ENCODE assay signal across 10 cellular contexts in the genomic region with DNA sequence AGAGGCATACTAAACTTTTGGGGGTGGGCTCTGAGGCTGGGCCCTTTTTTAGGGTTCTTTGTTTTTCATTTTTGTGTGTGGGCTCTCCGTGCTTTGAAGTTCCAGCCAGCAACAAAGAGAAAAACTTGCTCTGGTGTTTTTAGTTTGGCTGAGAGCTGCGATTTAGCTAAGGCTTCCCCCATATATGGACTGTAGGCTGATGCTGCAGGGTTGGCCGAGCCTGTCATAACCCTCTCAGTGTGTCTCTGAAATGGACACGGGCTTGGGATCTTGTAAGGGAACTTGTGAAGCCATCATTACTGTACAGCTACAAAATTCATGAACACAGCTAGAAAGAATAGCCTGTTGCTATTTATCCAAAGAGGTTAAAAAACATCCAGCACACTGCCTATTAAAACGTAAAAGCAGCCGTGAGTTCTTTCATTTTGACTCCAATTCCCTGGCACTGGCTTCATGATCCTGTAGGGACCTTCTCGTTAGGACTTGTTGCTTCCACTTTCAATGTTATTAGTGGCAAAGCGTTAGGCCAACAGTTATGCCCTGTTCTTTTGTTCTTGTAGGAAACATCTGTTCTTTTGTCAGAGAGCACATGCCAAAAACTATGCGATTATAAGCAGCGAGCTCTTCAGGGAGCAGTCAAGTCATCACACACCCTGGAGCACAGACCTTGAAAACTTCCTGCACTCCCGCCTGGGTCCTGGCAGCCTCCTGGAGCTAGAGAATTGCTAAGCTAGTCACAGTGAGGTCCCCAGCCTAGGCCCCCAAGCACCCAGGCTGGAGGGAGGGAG.
DNase-seq lines count a peak whose midpoint lies in the region; ATAC-seq and TF ChIP-seq lines count a peak whose summit lies in the region.
"Had no signal": no experiment of that assay in that cellular context is flagged by ENCODE, and none has a peak within 500 bp of the region (broad histone marks: within the 10 kb centered on the region; RNA-seq: fewer than 3 reads in every experiment).

No MANE protein-coding gene starts in this region.

- no peaks in the 10 kb centered on the region for H4K20me1 ChIP-seq in GM23338 (replicated peaks; ENCODE audit: insufficient read depth)

- H3K36me3 Mint-ChIP-seq in GM23338 (ENCODE audit: low read depth) (no peaks in the 10 kb centered on the region), glutamatergic neuron (ENCODE audit: unreplicated experiment) (no peaks in the 10 kb centered on the region)
- H3K36me3 Mint-ChIP-seq in activated CD8-positive, alpha-beta T cell treated with anti-CD3 and anti-CD28 coated beads for 36 hours (ENCODE audit: low read depth) = no peaks in the 10 kb centered on the region
- H3K36me3 Mint-ChIP-seq: memory B cell had no signal

- H3K27ac ChIP-seq in GM23338 (ENCODE audit: low read depth) = no peak overlapping the region
- peak overlapping the region; percentile 16 to 80 (median 74) for H3K27ac ChIP-seq in gastroesophageal sphincter
- peak overlapping the region; percentile 74 to 80 (median 76) for H3K27ac ChIP-seq in sigmoid colon

- H3K9me3 Mint-ChIP-seq in GM23338 (no peaks in the 10 kb centered on the region), glutamatergic neuron (ENCODE audit: unreplicated experiment) (no peaks in the 10 kb centered on the region)
- no peaks in the 10 kb centered on the region for H3K9me3 Mint-ChIP-seq in activated CD8-positive, alpha-beta T cell treated with anti-CD3 and anti-CD28 coated beads for 36 hours
- H3K9me3 Mint-ChIP-seq: memory B cell had no signal

- no peak for TF ChIP-seq CTCF in GM23338 (conservative IDR thresholded peaks at IDR 0.05; ENCODE audit: low read depth in 2 of 2)
- TF ChIP-seq CTCF in activated CD8-positive, alpha-beta T cell treated with anti-CD3 and anti-CD28 coated beads for 36 hours (IDR thresholded peaks at IDR 0.05) = no peak
- TF ChIP-seq CTCF in gastroesophageal sphincter (IDR thresholded peaks at IDR 0.05) = no peak
- TF ChIP-seq CTCF in sigmoid colon (IDR thresholded peaks at IDR 0.05) = no peak
- no peak for TF ChIP-seq CTCF in glutamatergic neuron (IDR thresholded peaks at IDR 0.05; ENCODE audit: partially characterized antibody, unreplicated experiment)

- POLR2A ChIA-PET in activated CD8-positive, alpha-beta T cell treated with anti-CD3 and anti-CD28 coated beads for 36 hours (lab: Charles Lee) = no interaction called here

- H3K79me2 ChIP-seq in GM23338 (replicated peaks; ENCODE audit: insufficient read depth) = no peaks in the 10 kb centered on the region

- TF ChIP-seq EP300 in gastroesophageal sphincter (IDR thresholded peaks at IDR 0.05) (no peak), sigmoid colon (IDR thresholded peaks at IDR 0.05) (no peak)

- no peak overlapping the region for H3K4me3 ChIP-seq in GM23338
- H3K4me3 ChIP-seq in gastroesophageal sphincter = peak overlapping the region; percentile 33 to 45
- peak overlapping the region; percentile 15 to 42 (median 38) for H3K4me3 ChIP-seq in sigmoid colon

- H3K36me3 ChIP-seq in GM23338 (ENCODE audit: insufficient read depth) (no peaks in the 10 kb centered on the region), gastroesophageal sphincter (no peaks in the 10 kb centered on the region), sigmoid colon (no peaks in the 10 kb centered on the region)

- no peak overlapping the region for H3K4me3 Mint-ChIP-seq in GM23338
- H3K4me3 Mint-ChIP-seq in activated CD8-positive, alpha-beta T cell treated with anti-CD3 and anti-CD28 coated beads for 36 hours = peak overlapping the region; percentile 57
- H3K4me3 Mint-ChIP-seq in glutamatergic neuron (ENCODE audit: unreplicated experiment) = no peak overlapping the region
- H3K4me3 Mint-ChIP-seq: memory B cell had no signal

- no peaks in the 10 kb centered on the region for H3K27me3 Mint-ChIP-seq in GM23338 (ENCODE audit: insufficient read depth, low read depth, poor library complexity)
- H3K27me3 Mint-ChIP-seq in activated CD8-positive, alpha-beta T cell treated with anti-CD3 and anti-CD28 coated beads for 36 hours = peaks cover 1% of the 10 kb centered on the region
- no peaks in the 10 kb centered on the region for H3K27me3 Mint-ChIP-seq in glutamatergic neuron (ENCODE audit: unreplicated experiment)
- H3K27me3 Mint-ChIP-seq: memory B cell had no signal

- peaks cover 6% of the 10 kb centered on the region; the same call in 1 of the 2 replicates for H3K9me2 ChIP-seq in GM23338 (ENCODE audit: insufficient read depth)

- CTCF ChIA-PET in activated CD8-positive, alpha-beta T cell treated with anti-CD3 and anti-CD28 coated beads for 36 hours (lab: Charles Lee) = no interaction called here

- H3K4me1 ChIP-seq in GM23338 (ENCODE audit: insufficient read depth) = no peaks in the 10 kb centered on the region
- H3K4me1 ChIP-seq in gastroesophageal sphincter = peaks cover 0 to 42% (median 3%) of the 10 kb centered on the region in 3 donors
- peaks cover 0 to 36% (median 30%) of the 10 kb centered on the region in 4 donors for H3K4me1 ChIP-seq in sigmoid colon

- DNase-seq in GM23338 (ENCODE audit: low spot score) = no peak
- no peak for DNase-seq in activated CD8-positive, alpha-beta T cell treated with anti-CD3 and anti-CD28 coated beads for 36 hours
- DNase-seq in sigmoid colon = peak; percentile 77
- DNase-seq in D341Med (ENCODE audit: low spot score) = no peak
- no peak for DNase-seq in glutamatergic neuron
- DNase-seq in stimulated activated CD4-positive, alpha-beta T cell treated with anti-CD3 and anti-CD28 coated beads, Interleukin-4, amount 100 ng/mL, for 1 hour = no peak
- DNase-seq: amygdala had no signal

- H3F3A ChIP-seq in GM23338 (replicated peaks; ENCODE audit: low read depth) = no peaks in the 10 kb centered on the region

- no peak overlapping the region for H3K4me2 ChIP-seq in GM23338

- intact Hi-C loops in activated CD8-positive, alpha-beta T cell treated with anti-CD3 and anti-CD28 coated beads for 36 hours (cut with micrococcal nuclease) = no loop called here
- intact Hi-C loops in sigmoid colon (cut with DNase I) = loop anchor here (10.0 kb wide), 1 partner anchor 183 kb away; no protein-coding TSS in a partner anchor

- H3K27ac Mint-ChIP-seq in GM23338 (no peak overlapping the region), glutamatergic neuron (ENCODE audit: unreplicated experiment) (no peak overlapping the region)
- peak overlapping the region; percentile 57 for H3K27ac Mint-ChIP-seq in activated CD8-positive, alpha-beta T cell treated with anti-CD3 and anti-CD28 coated beads for 36 hours
- H3K27ac Mint-ChIP-seq: memory B cell had no signal

- H3K9me3 ChIP-seq in gastroesophageal sphincter (no peaks in the 10 kb centered on the region), sigmoid colon (no peaks in the 10 kb centered on the region)

- WGBS in gastroesophageal sphincter (ENCODE audit: low coverage in 1 of 2), 2 donors = 0 to 4% methylated on average over 7 to 8 of the region's 11 CpGs
- WGBS in sigmoid colon, 2 donors = 45 to 78% methylated on average over 11 of the region's 11 CpGs

- ATAC-seq in GM23338 (0 out of 3 replicates have a peak, but pooled peaks have one; percentile 25), gastroesophageal sphincter (peak; percentile 83), GM21737 (IDR thresholded peaks at IDR 0.05; ENCODE audit: unreplicated experiment) (no peak)
- ATAC-seq in activated CD8-positive, alpha-beta T cell treated with anti-CD3 and anti-CD28 coated beads for 36 hours = peak; percentile 48

- peak overlapping the region; percentile 91 for H2AFZ ChIP-seq in GM23338

- peaks cover 4% of the 10 kb centered on the region; the same call in 1 of the 3 replicates for H3K4me1 Mint-ChIP-seq in GM23338
- H3K4me1 Mint-ChIP-seq in activated CD8-positive, alpha-beta T cell treated with anti-CD3 and anti-CD28 coated beads for 36 hours (ENCODE audit: low read depth) = peaks cover 37% of the 10 kb centered on the region
- peaks cover 3% of the 10 kb centered on the region for H3K4me1 Mint-ChIP-seq in glutamatergic neuron (ENCODE audit: low read depth, unreplicated experiment)

- H3K27me3 ChIP-seq in GM23338 (ENCODE audit: insufficient read depth) = no peaks in the 10 kb centered on the region
- H3K27me3 ChIP-seq in gastroesophageal sphincter = no peaks in the 10 kb centered on the region
- no peaks in the 10 kb centered on the region for H3K27me3 ChIP-seq in sigmoid colon

- TF ChIP-seq POLR2A in gastroesophageal sphincter (IDR thresholded peaks at IDR 0.05) (no peak), sigmoid colon (IDR thresholded peaks at IDR 0.05) (no peak)

TF ChIP-seq in GM23338, 12 proteins besides CTCF, POLR2A, EP300 and RAD21 (continues in another document):
- TF ChIP-seq, protein P1, sequence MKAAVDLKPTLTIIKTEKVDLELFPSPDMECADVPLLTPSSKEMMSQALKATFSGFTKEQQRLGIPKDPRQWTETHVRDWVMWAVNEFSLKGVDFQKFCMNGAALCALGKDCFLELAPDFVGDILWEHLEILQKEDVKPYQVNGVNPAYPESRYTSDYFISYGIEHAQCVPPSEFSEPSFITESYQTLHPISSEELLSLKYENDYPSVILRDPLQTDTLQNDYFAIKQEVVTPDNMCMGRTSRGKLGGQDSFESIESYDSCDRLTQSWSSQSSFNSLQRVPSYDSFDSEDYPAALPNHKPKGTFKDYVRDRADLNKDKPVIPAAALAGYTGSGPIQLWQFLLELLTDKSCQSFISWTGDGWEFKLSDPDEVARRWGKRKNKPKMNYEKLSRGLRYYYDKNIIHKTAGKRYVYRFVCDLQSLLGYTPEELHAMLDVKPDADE (IDR thresholded peaks at IDR 0.05) = no peak
